In the genomic region with DNA sequence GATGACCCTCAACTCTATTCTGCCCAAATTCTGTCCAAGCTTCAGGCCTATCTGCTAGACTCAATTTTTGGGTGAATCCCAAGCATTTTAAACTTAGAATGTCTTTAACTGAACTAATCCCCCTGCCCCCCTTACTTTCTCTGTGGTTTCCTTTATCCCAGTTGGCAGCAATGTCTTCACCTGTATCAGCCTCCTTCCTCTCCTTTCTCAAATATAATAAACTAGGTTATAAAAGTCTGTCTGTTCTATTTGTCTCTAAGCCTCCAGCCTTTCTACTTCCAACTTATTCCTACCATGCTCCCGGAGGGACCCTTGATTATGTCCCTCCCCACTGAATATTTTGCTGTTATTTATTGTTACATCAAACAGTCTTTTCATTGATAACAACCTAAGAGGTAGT, we compare ENCODE assay signal across 21 cellular contexts.
"Had no signal": no experiment of that assay in that cellular context is flagged by ENCODE, and none has a peak within 500 bp of the region (broad histone marks: within the 10 kb centered on the region; RNA-seq: fewer than 3 reads in every experiment).

No MANE protein-coding gene starts in this region.

- H3K27me3 Mint-ChIP-seq: activated CD4-positive, alpha-beta memory T cell treated with anti-CD3 and anti-CD28 coated beads, Interleukin-2, amount 10 ng/mL, durations not matched to agents 7 days and 5 days; activated CD4-positive, alpha-beta T cell treated with anti-CD3 and anti-CD28 coated beads, Interleukin-2, amount 10 ng/mL, durations not matched to agents 7 days and 5 days; activated naive CD8-positive, alpha-beta T cell; central memory CD8-positive, alpha-beta T cell had no signal

- H3K27ac Mint-ChIP-seq: activated CD4-positive, alpha-beta memory T cell treated with anti-CD3 and anti-CD28 coated beads, Interleukin-2, amount 10 ng/mL, durations not matched to agents 7 days and 5 days; activated CD4-positive, alpha-beta T cell treated with anti-CD3 and anti-CD28 coated beads, Interleukin-2, amount 10 ng/mL, durations not matched to agents 7 days and 5 days; activated naive CD4-positive, alpha-beta T cell treated with anti-CD3 and anti-CD28 coated beads for 36 hours; activated naive CD8-positive, alpha-beta T cell; activated T-helper 1 cell treated with anti-CD3 and anti-CD28 coated beads, Interleukin-12 subunit alpha, Interleukin-12 subunit beta, Interleukin-2, Interleukin-4 antibody, amounts not matched to agents 30 ng/mL and 10 ng/mL and 1 ng/mL, durations not matched to agents 14 hours and 24 hours and 36 hours; activated T-helper 2 cell treated with anti-CD3 and anti-CD28 coated beads, Interferon-gamma antibody, Interleukin-2, Interleukin-4, amounts not matched to agents 10 μg/mL and 5 μg/mL and 100 μg/mL, durations not matched to agents 14 hours and 24 hours and 36 hours; WTC11 had no signal

- H3K36me3 Mint-ChIP-seq: activated naive CD8-positive, alpha-beta T cell; WTC11 had no signal

- H3K27ac ChIP-seq: brain microvascular endothelial cell, VCaP had no signal

- DNase-seq: activated CD4-positive, alpha-beta memory T cell treated with anti-CD3 and anti-CD28 coated beads, Interleukin-2, amount 10 ng/mL, durations not matched to agents 7 days and 5 days; activated CD4-positive, alpha-beta T cell treated with anti-CD3 and anti-CD28 coated beads for 1 hour; activated CD4-positive, alpha-beta T cell treated with anti-CD3 and anti-CD28 coated beads for 4 hours; activated CD4-positive, alpha-beta T cell treated with anti-CD3 and anti-CD28 coated beads, Interleukin-2, amount 10 ng/mL, durations not matched to agents 7 days and 5 days; activated CD4-positive, alpha-beta T cell treated with anti-CD3 and anti-CD28 coated beads, Interleukin-2, amount 50 U/mL, for 4 hours; activated effector memory CD4-positive, alpha-beta T cell treated with anti-CD3 and anti-CD28 coated beads, Interleukin-2, amount 50 U/mL, for 16 hours; activated naive CD4-positive, alpha-beta T cell treated with anti-CD3 and anti-CD28 coated beads for 36 hours; activated T-cell treated with anti-CD3 and anti-CD28 coated beads, Interleukin-2, amount 50 U/mL, for 1 hour; activated T-cell treated with anti-CD3 and anti-CD28 coated beads, Interleukin-2, amount 50 U/mL, for 48 hours; amniotic stem cell; anterior cingulate cortex; brain microvascular endothelial cell; effector CD8-positive, alpha-beta T cell; head of caudate nucleus; T-helper 2 cell had no signal

- H3K27me3 ChIP-seq: brain microvascular endothelial cell had no signal

- H3K36me3 ChIP-seq: brain microvascular endothelial cell had no signal

- H3K9me3 Mint-ChIP-seq: activated CD4-positive, alpha-beta T cell treated with anti-CD3 and anti-CD28 coated beads, Interleukin-2, amount 10 ng/mL, durations not matched to agents 7 days and 5 days had no signal

- H3K4me1 Mint-ChIP-seq: activated CD4-positive, alpha-beta memory T cell treated with anti-CD3 and anti-CD28 coated beads, Interleukin-2, amount 10 ng/mL, durations not matched to agents 7 days and 5 days; activated CD4-positive, alpha-beta T cell treated with anti-CD3 and anti-CD28 coated beads, Interleukin-2, amount 10 ng/mL, durations not matched to agents 7 days and 5 days; central memory CD8-positive, alpha-beta T cell had no signal

- ATAC-seq: WTC11 had no signal

- H3K4me3 Mint-ChIP-seq: activated CD4-positive, alpha-beta memory T cell treated with anti-CD3 and anti-CD28 coated beads, Interleukin-2, amount 10 ng/mL, durations not matched to agents 7 days and 5 days; activated CD4-positive, alpha-beta T cell treated with anti-CD3 and anti-CD28 coated beads, Interleukin-2, amount 10 ng/mL, durations not matched to agents 7 days and 5 days; activated naive CD4-positive, alpha-beta T cell treated with anti-CD3 and anti-CD28 coated beads for 36 hours; activated naive CD8-positive, alpha-beta T cell; activated T-helper 1 cell treated with anti-CD3 and anti-CD28 coated beads, Interleukin-12 subunit alpha, Interleukin-12 subunit beta, Interleukin-2, Interleukin-4 antibody, amounts not matched to agents 30 ng/mL and 10 ng/mL and 1 ng/mL, durations not matched to agents 14 hours and 24 hours and 36 hours; central memory CD8-positive, alpha-beta T cell; WTC11 had no signal
